In the genomic region with DNA sequence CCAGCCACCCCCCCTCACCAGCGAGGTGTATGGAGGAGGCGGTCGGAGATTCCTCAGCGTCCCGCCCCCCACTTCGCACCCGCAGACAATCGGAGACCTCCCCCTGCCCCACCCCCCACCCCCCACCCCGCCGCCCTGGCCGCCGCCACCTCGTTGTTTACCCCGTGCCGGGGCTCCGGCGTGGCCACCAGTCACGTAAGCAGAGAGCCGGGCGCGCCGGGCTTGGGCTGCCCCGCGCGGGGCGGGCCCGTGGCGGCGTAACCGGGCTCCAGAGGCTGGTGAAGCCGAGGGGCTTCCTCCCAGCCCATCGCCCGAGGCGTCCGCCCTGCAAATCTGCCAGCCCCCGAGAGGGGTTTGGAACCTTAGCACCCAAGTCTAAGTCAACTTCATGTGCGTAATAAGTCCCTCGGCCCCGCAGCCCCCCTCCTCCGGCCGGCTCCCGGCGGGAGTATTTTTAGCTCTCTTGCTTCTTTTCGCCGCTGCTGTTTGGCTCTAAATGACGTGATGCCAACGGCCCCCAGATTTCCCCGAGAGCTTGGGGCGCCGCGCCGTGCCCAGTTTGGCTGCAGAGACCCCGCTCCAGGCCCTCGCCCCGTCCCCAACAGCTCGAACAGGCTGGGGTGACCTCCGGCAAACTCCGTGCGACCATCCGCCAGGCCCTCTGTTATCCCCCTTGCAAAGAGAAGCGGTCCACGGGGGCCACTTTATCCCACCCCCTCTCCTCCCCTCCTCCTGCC, we compare ENCODE assay signal across 8 cellular contexts. TPM values are rescaled to one million over a fixed set of nuclear protein-coding genes. Genes with fewer than 3 reads are reported as not detected.
DNase-seq lines count a peak whose midpoint lies in the region; ATAC-seq and TF ChIP-seq lines count a peak whose summit lies in the region.

No MANE protein-coding gene starts in this region.

- DNase-seq in Caki2 (ENCODE audit: low read depth) (peak; percentile 44), Kasumi-1 (lab: John Stamatoyannopoulos, UW) (peak; percentile 59 to 62), myocyte (ENCODE audit: low read depth) (peak; percentile 45), tibial artery (peak in 1 of 2 donors; percentile 88), NCI-H446 treated with DMSO at 0.1 percent for 48 hours (lab: John Stamatoyannopoulos, UW) (no peak)
- peak; percentile 78 for DNase-seq in activated CD8-positive, alpha-beta memory T cell treated with anti-CD3 and anti-CD28 coated beads, Interleukin-2, amount 50 U/mL, for 48 hours

- peak overlapping the region; percentile 78 to 87 for H3K4me3 ChIP-seq in tibial artery

- no peak for TF ChIP-seq CTCF in tibial artery (IDR thresholded peaks at IDR 0.05)

- ATAC-seq in esophagus mucosa = peak; percentile 49
- no peak for ATAC-seq in HG03521 (IDR thresholded peaks at IDR 0.05; ENCODE audit: unreplicated experiment)

- H3K4me1 ChIP-seq in tibial artery = peaks cover 0 to 42% (median 34%) of the 10 kb centered on the region in 4 donors

- no peaks in the 10 kb centered on the region for H3K27me3 ChIP-seq in tibial artery

- in situ Hi-C loops in Caki2 (cut with HindIII; ENCODE audit: low pct_unique_long_range_greater_than_20kb, low sequenced_read_pairs) = no loop called here

- peak overlapping the region; percentile 96 to 99 for H3K27ac ChIP-seq in tibial artery

- H3K9me3 ChIP-seq in tibial artery = no peaks in the 10 kb centered on the region

- no peaks in the 10 kb centered on the region for H3K36me3 ChIP-seq in tibial artery

- intact Hi-C loops in tibial artery (cut with DNase I; ENCODE audit: low total_unique reads) = loop anchor here (1.0 to 10.0 kb wide), 5 partner anchors 16 to 335 kb away; no protein-coding TSS in a partner anchor

RNA-seq across cellular contexts. Expression of a gene that starts 2.7 kb away (rescaled TPM):
- total RNA-seq in Caki2 (2014; rRNA removed; shearing (Covaris generic); ENCODE audit: low replicate concordance) = 20.6 and 31.8 TPM in 2 replicates
- total RNA-seq in esophagus mucosa (35.8 TPM), myocyte (18.5 and 22.9 TPM in 2 replicates)
- 17.4 TPM for polyA plus RNA-seq in myocyte (2012)
